23 cellular contexts compared by ENCODE assay signal in the genomic region with DNA sequence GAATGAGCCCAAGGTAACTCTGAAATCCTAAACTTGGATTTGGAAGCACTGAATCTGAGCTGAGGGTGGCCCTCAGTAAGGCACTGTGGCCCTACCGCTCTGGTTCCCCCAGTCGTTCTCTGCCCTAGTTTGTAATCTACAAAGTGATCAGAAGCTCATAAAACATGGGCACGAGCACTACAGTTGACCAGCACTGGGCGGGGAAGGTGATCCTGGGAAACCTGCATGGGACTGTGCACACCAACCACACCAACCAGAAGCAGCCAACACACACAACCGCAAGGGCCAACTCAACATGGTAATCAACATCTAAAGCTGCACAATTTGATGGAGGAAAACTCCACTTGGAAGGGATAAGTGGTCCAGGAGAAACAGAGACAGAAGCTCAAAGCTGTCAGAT. TPM values are rescaled to one million over a fixed set of nuclear protein-coding genes. Genes with fewer than 3 reads are reported as not detected.
A peak's percentile ranks its signal among the peaks of the same experiment; 100 is the strongest.
DNase-seq lines count a peak whose midpoint lies in the region; ATAC-seq and TF ChIP-seq lines count a peak whose summit lies in the region.
"Had no signal": no experiment of that assay in that cellular context is flagged by ENCODE, and none has a peak within 500 bp of the region (broad histone marks: within the 10 kb centered on the region; RNA-seq: fewer than 3 reads in every experiment).

No MANE protein-coding gene starts in this region.

- TF ChIP-seq CTCF in VCaP (conservative IDR thresholded peaks at IDR 0.05) (no peak), transverse colon (IDR thresholded peaks at IDR 0.05) (peak in 1 of 5 experiments; percentile 7), neural progenitor cell (IDR thresholded peaks at IDR 0.05) (no peak), CD14-positive monocyte (IDR thresholded peaks at IDR 0.05) (no peak)

- peaks cover 20% of the 10 kb centered on the region for H4K20me1 ChIP-seq in neural progenitor cell (ENCODE audit: low read depth)

- H3K4me3 Mint-ChIP-seq in activated T-cell treated with anti-CD3 and anti-CD28 coated beads, Interleukin-2, amount 50 U/mL, for 24 hours, result no peak overlapping the region
- H3K4me3 Mint-ChIP-seq in activated T-cell treated with anti-CD3 and anti-CD28 coated beads, Interleukin-2, amount 50 U/mL, for 72 hours, result no peak overlapping the region
- no peak overlapping the region for H3K4me3 Mint-ChIP-seq in neural progenitor cell
- H3K4me3 Mint-ChIP-seq in CD14-positive monocyte, result no peak overlapping the region
- H3K4me3 Mint-ChIP-seq: activated CD4-positive, alpha-beta T cell treated with anti-CD3 and anti-CD28 coated beads for 36 hours; activated naive CD4-positive, alpha-beta T cell treated with anti-CD3 and anti-CD28 coated beads for 36 hours; B cell; T-cell had no signal

- H2BK12ac ChIP-seq in mesenchymal stem cell (ENCODE audit: low read length in 2 of 2), result no peak overlapping the region

- H2AK5ac ChIP-seq in mesenchymal stem cell (ENCODE audit: low read length, severe bottlenecking), result no peak overlapping the region

- DNase-seq in activated T-cell treated with anti-CD3 and anti-CD28 coated beads, Interleukin-2, amount 50 U/mL, for 24 hours, result no peak
- DNase-seq in activated T-cell treated with anti-CD3 and anti-CD28 coated beads, Interleukin-2, amount 50 U/mL, for 72 hours, result no peak
- DNase-seq in mesenchymal stem cell (no peak), transverse colon (peak; percentile 73), neural progenitor cell (ENCODE audit: low spot score) (no peak), superior temporal gyrus (ENCODE audit: extremely low spot score) (no peak), CD14-positive monocyte (ENCODE audit: low spot score) (no peak)
- DNase-seq: activated CD4-positive, alpha-beta T cell treated with anti-CD3 and anti-CD28 coated beads for 36 hours; activated naive CD4-positive, alpha-beta T cell treated with anti-CD3 and anti-CD28 coated beads for 36 hours; activated T-cell treated with anti-CD3 and anti-CD28 coated beads, Interleukin-2, amount 50 U/mL, for 48 hours; brain microvascular endothelial cell; effector memory CD4-positive, alpha-beta T cell; kidney glomerular epithelial cell; lower lobe of right lung; MM.1S; stimulated activated CD4-positive, alpha-beta T cell treated with anti-CD3 and anti-CD28 coated beads, Interleukin-15, amount 100 ng/mL, for 24 hours; stimulated activated naive CD4-positive, alpha-beta T cell treated with Interleukin-2 at 50 U/mL for 16 hours had no signal

- peak; percentile 17 for TF ChIP-seq EP300 in transverse colon (IDR thresholded peaks at IDR 0.05; ENCODE audit: low read depth)

- H3K27me3 Mint-ChIP-seq in activated T-cell treated with anti-CD3 and anti-CD28 coated beads, Interleukin-2, amount 50 U/mL, for 24 hours, result no peaks in the 10 kb centered on the region
- no peaks in the 10 kb centered on the region for H3K27me3 Mint-ChIP-seq in activated T-cell treated with anti-CD3 and anti-CD28 coated beads, Interleukin-2, amount 50 U/mL, for 72 hours (ENCODE audit: low read depth)
- H3K27me3 Mint-ChIP-seq in neural progenitor cell (ENCODE audit: insufficient read depth, low read depth) (peaks cover 8% of the 10 kb centered on the region), CD14-positive monocyte (ENCODE audit: low read depth in 3 of 3) (no peaks in the 10 kb centered on the region)
- H3K27me3 Mint-ChIP-seq: activated CD4-positive, alpha-beta T cell treated with anti-CD3 and anti-CD28 coated beads for 36 hours; B cell; T-cell had no signal

- peaks cover 94% of the 10 kb centered on the region for H3K79me2 ChIP-seq in neural progenitor cell (ENCODE audit: low read depth)

- H3K4me1 ChIP-seq in mesenchymal stem cell (ENCODE audit: control insufficient read depth, insufficient read depth, low read depth, low read length) (peaks cover 26% of the 10 kb centered on the region), transverse colon (peaks cover 14 to 38% (median 23%) of the 10 kb centered on the region in 4 donors), neural progenitor cell (peaks cover 18% of the 10 kb centered on the region)

- H2BK5ac ChIP-seq in mesenchymal stem cell (ENCODE audit: low read depth, low read length, poor library complexity, severe bottlenecking), result no peak overlapping the region

- H3K9ac ChIP-seq in mesenchymal stem cell (ENCODE audit: low read length), result peak overlapping the region; percentile 63
- H3K9ac ChIP-seq in neural progenitor cell, result no peak overlapping the region

- no peak overlapping the region for H4K91ac ChIP-seq in mesenchymal stem cell (ENCODE audit: low read length)

- no peak overlapping the region for H2AFZ ChIP-seq in mesenchymal stem cell (ENCODE audit: low read depth, low read length)
- H2AFZ ChIP-seq in neural progenitor cell (replicated peaks), result no peak overlapping the region

- H2BK15ac ChIP-seq in mesenchymal stem cell (ENCODE audit: low read depth, poor library complexity, severe bottlenecking), result no peak overlapping the region

- H3K27me3 ChIP-seq in mesenchymal stem cell (ENCODE audit: control insufficient read depth in 1 of 2, insufficient read depth in 1 of 2, low read length in 2 of 2) (no peaks in the 10 kb centered on the region), transverse colon (no peaks in the 10 kb centered on the region), neural progenitor cell (no peaks in the 10 kb centered on the region)
- H3K27me3 ChIP-seq: brain microvascular endothelial cell, SJCRH30 had no signal

- H3K9me3 ChIP-seq in mesenchymal stem cell (ENCODE audit: control insufficient read depth, low read length), result no peaks in the 10 kb centered on the region
- H3K9me3 ChIP-seq in transverse colon, result no peaks in the 10 kb centered on the region
- no peaks in the 10 kb centered on the region for H3K9me3 ChIP-seq in neural progenitor cell (ENCODE audit: low read depth)
- H3K9me3 ChIP-seq: lower lobe of right lung, SJCRH30, thoracic aorta had no signal

- no peak overlapping the region for H3K4me3 ChIP-seq in mesenchymal stem cell (ENCODE audit: insufficient read depth in 1 of 2, low read depth in 1 of 2, low read length in 2 of 2)
- H3K4me3 ChIP-seq in transverse colon, result no peak overlapping the region
- H3K4me3 ChIP-seq in neural progenitor cell, result no peak overlapping the region
- H3K4me3 ChIP-seq: lower lobe of right lung, SJCRH30, thoracic aorta had no signal

- H3K4ac ChIP-seq in mesenchymal stem cell (ENCODE audit: low read depth in 1 of 2, low read length in 2 of 2), result no peak overlapping the region

- H3K27ac Mint-ChIP-seq in activated T-cell treated with anti-CD3 and anti-CD28 coated beads, Interleukin-2, amount 50 U/mL, for 24 hours, result peak overlapping the region; percentile 6
- no peak overlapping the region for H3K27ac Mint-ChIP-seq in activated T-cell treated with anti-CD3 and anti-CD28 coated beads, Interleukin-2, amount 50 U/mL, for 72 hours
- no peak overlapping the region for H3K27ac Mint-ChIP-seq in neural progenitor cell
- H3K27ac Mint-ChIP-seq in CD14-positive monocyte, result no peak overlapping the region
- H3K27ac Mint-ChIP-seq: activated CD4-positive, alpha-beta T cell treated with anti-CD3 and anti-CD28 coated beads for 36 hours; activated naive CD4-positive, alpha-beta T cell treated with anti-CD3 and anti-CD28 coated beads for 36 hours; progenitor cell of endocrine pancreas had no signal

- H4K8ac ChIP-seq in mesenchymal stem cell (ENCODE audit: low read length), result no peak overlapping the region

- H3K36me3 ChIP-seq in mesenchymal stem cell (ENCODE audit: control insufficient read depth in 1 of 2, insufficient read depth in 2 of 2, low read depth in 1 of 2, low read length in 2 of 2), result peaks cover 0 to 1% of the 10 kb centered on the region in 2 experiments
- no peaks in the 10 kb centered on the region for H3K36me3 ChIP-seq in transverse colon
- H3K36me3 ChIP-seq in neural progenitor cell, result no peaks in the 10 kb centered on the region
- H3K36me3 ChIP-seq: brain microvascular endothelial cell, lower lobe of right lung, thoracic aorta had no signal

- peaks cover 74% of the 10 kb centered on the region for H3K4me1 Mint-ChIP-seq in activated T-cell treated with anti-CD3 and anti-CD28 coated beads, Interleukin-2, amount 50 U/mL, for 24 hours (ENCODE audit: low read depth)
- H3K4me1 Mint-ChIP-seq in activated T-cell treated with anti-CD3 and anti-CD28 coated beads, Interleukin-2, amount 50 U/mL, for 72 hours (ENCODE audit: low read depth), result peaks cover 39% of the 10 kb centered on the region
- H3K4me1 Mint-ChIP-seq in neural progenitor cell (peaks cover 40% of the 10 kb centered on the region), CD14-positive monocyte (peaks cover 13% of the 10 kb centered on the region)

- H2BK120ac ChIP-seq in mesenchymal stem cell (ENCODE audit: low read depth, low read length), result no peak overlapping the region

- H3K36me3 Mint-ChIP-seq in activated T-cell treated with anti-CD3 and anti-CD28 coated beads, Interleukin-2, amount 50 U/mL, for 24 hours (ENCODE audit: low read depth), result peaks cover 86% of the 10 kb centered on the region
- H3K36me3 Mint-ChIP-seq in activated T-cell treated with anti-CD3 and anti-CD28 coated beads, Interleukin-2, amount 50 U/mL, for 72 hours (ENCODE audit: insufficient read depth in 2 of 2), result peaks cover 0 to 15% of the 10 kb centered on the region in 2 donors
- H3K36me3 Mint-ChIP-seq in neural progenitor cell (peaks cover 13% of the 10 kb centered on the region), CD14-positive monocyte (peaks cover 0 to 9% of the 10 kb centered on the region in 2 donors)

- in situ Hi-C loops in transverse colon (cut with MboI; ENCODE audit: low pct_ligation_motif_present in 1 of 4, low pct_unique_long_range_greater_than_20kb in 1 of 4, low sequenced_read_pairs in 3 of 4), result no loop called here

- H3K18ac ChIP-seq in mesenchymal stem cell (ENCODE audit: low read depth in 1 of 2, low read length in 2 of 2), result no peak overlapping the region

- peaks cover 6% of the 10 kb centered on the region for H3F3A ChIP-seq in neural progenitor cell (ENCODE audit: low read depth)

- H3K4me2 ChIP-seq in mesenchymal stem cell (ENCODE audit: low read length, poor library complexity, severe bottlenecking), result no peak overlapping the region
- H3K4me2 ChIP-seq in neural progenitor cell, result no peak overlapping the region

- H3K79me1 ChIP-seq in mesenchymal stem cell (replicated peaks; ENCODE audit: low read length, poor library complexity, severe bottlenecking), result peaks cover 21% of the 10 kb centered on the region

- H3K27ac ChIP-seq in VCaP, result peak overlapping the region; percentile 89
- H3K27ac ChIP-seq in mesenchymal stem cell (ENCODE audit: low read length, poor library complexity, severe bottlenecking), result no peak overlapping the region
- peak overlapping the region; percentile 52 to 73 (median 72) for H3K27ac ChIP-seq in transverse colon
- H3K27ac ChIP-seq in neural progenitor cell, result no peak overlapping the region
- H3K27ac ChIP-seq: brain microvascular endothelial cell, lower lobe of right lung, thoracic aorta had no signal

- no peak overlapping the region for H3K14ac ChIP-seq in mesenchymal stem cell (ENCODE audit: low read length in 2 of 2)

- intact Hi-C loops in transverse colon (cut with DNase I; ENCODE audit: low total_unique reads) (loop anchor here (10.0 kb wide), 1 partner anchor 702 kb away; no protein-coding TSS in a partner anchor), CD14-positive monocyte (cut with micrococcal nuclease) (no loop called here)

- H3K23ac ChIP-seq in mesenchymal stem cell (ENCODE audit: low read length in 2 of 2), result no peak overlapping the region

- 60% methylated on average over 5 of the region's 5 CpGs for WGBS in mesenchymal stem cell
- WGBS in transverse colon (ENCODE audit: low coverage in 1 of 2), 2 donors, result 57% methylated on average over 5 of the region's 5 CpGs; no CpG with 5 or more reads in 1 of the 2 donors

- ATAC-seq in activated T-cell treated with anti-CD3 and anti-CD28 coated beads, Interleukin-2, amount 50 U/mL, for 72 hours (replicated peaks in 1 of 2), result no peak
- ATAC-seq: activated CD4-positive, alpha-beta T cell treated with anti-CD3 and anti-CD28 coated beads for 36 hours; T-cell had no signal

- peak; percentile 18 for TF ChIP-seq POLR2A in transverse colon (IDR thresholded peaks at IDR 0.05)

- H3K9me3 Mint-ChIP-seq in activated T-cell treated with anti-CD3 and anti-CD28 coated beads, Interleukin-2, amount 50 U/mL, for 24 hours, result no peaks in the 10 kb centered on the region
- H3K9me3 Mint-ChIP-seq in activated T-cell treated with anti-CD3 and anti-CD28 coated beads, Interleukin-2, amount 50 U/mL, for 72 hours, result no peaks in the 10 kb centered on the region
- H3K9me3 Mint-ChIP-seq in neural progenitor cell (peaks cover 11% of the 10 kb centered on the region), CD14-positive monocyte (no peaks in the 10 kb centered on the region)
- H3K9me3 Mint-ChIP-seq: activated naive CD4-positive, alpha-beta T cell treated with anti-CD3 and anti-CD28 coated beads for 36 hours; T-cell had no signal

RNA-seq across cellular contexts. Expression of a gene that starts 22.9 kb away (rescaled TPM):
- 100 to 1,000 TPM; 191 to 193 TPM for total RNA-seq in activated T-cell treated with anti-CD3 and anti-CD28 coated beads, Interleukin-2, amount 50 U/mL, for 72 hours
- 14.6 TPM for polyA plus RNA-seq in mesenchymal stem cell (2013, experiment 1 of 2)
- polyA plus RNA-seq in mesenchymal stem cell (2013, experiment 2 of 2), result 14.5 TPM
- total RNA-seq in transverse colon, result 10 to 100 TPM; 10.8 to 21.4 (median 17.9) TPM
- total RNA-seq in neural progenitor cell (ENCODE audit: low replicate concordance), result 12.4 and 16.2 TPM in 2 replicates
- under 1 TPM; 0.89 to 0.92 TPM for polyA plus RNA-seq in CD14-positive monocyte

Comparison
In these comparisons a context has a peak if more than half of its experiments do, and no peak if none do; other contexts are left out.
1. H3K27ac ChIP-seq: peak in VCaP (single experiment) and transverse colon (4 of 4); none in mesenchymal stem cell (single experiment) and neural progenitor cell (single experiment).
2. RNA of a gene that starts 22.9 kb away (total RNA-seq): 191 to 193 TPM in activated T-cell treated with anti-CD3 and anti-CD28 coated beads, Interleukin-2, amount 50 U/mL, for 72 hours; 10.8 to 21.4 TPM in transverse colon and 12.4 to 16.2 TPM in neural progenitor cell; every median in the first group is over 4 times any median in the second.